1 cellular context compared by ENCODE assay signal in the genomic region with DNA sequence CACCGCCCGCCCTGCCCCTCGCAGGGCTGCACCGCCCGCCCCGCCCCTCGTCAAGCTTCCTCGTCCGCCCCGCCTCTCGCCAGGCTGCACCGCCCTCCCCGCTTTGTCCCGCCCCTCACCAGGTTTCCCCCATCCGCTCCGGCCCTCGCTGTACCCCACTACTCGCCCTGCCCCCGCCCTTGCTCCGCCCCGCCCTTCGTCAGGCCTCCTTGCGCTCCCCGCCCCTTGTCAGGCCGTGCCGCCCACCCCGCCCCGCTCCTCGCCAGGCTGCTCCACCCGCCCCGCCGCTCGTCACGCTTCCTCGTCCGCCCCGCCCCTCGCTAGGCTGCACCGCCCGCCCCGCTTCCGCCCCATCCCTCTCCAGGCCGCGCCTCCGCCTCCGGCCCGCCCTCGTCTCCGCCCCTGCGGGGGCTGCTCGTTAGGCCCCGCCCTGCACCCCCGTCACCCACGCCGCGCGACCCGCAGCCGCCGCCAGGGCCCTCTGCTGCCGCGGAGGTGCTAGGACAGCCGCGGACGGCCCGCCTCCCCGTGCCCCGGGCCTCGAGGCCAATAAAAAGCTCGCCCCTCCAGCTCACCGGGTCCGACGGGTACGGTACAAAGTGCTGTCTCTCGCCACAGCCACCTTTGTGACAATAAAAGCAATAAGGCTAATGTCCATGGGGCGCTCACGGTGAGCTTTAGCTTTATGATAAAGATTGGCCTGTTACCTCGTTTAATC.
TF ChIP-seq lines count a peak whose summit lies in the region.

No MANE protein-coding gene starts in this region.

TF ChIP-seq in K562, 482 proteins besides CTCF, POLR2A, EP300 and RAD21 (continued from another document and continues in another):
- TF ChIP-seq, protein P1, sequence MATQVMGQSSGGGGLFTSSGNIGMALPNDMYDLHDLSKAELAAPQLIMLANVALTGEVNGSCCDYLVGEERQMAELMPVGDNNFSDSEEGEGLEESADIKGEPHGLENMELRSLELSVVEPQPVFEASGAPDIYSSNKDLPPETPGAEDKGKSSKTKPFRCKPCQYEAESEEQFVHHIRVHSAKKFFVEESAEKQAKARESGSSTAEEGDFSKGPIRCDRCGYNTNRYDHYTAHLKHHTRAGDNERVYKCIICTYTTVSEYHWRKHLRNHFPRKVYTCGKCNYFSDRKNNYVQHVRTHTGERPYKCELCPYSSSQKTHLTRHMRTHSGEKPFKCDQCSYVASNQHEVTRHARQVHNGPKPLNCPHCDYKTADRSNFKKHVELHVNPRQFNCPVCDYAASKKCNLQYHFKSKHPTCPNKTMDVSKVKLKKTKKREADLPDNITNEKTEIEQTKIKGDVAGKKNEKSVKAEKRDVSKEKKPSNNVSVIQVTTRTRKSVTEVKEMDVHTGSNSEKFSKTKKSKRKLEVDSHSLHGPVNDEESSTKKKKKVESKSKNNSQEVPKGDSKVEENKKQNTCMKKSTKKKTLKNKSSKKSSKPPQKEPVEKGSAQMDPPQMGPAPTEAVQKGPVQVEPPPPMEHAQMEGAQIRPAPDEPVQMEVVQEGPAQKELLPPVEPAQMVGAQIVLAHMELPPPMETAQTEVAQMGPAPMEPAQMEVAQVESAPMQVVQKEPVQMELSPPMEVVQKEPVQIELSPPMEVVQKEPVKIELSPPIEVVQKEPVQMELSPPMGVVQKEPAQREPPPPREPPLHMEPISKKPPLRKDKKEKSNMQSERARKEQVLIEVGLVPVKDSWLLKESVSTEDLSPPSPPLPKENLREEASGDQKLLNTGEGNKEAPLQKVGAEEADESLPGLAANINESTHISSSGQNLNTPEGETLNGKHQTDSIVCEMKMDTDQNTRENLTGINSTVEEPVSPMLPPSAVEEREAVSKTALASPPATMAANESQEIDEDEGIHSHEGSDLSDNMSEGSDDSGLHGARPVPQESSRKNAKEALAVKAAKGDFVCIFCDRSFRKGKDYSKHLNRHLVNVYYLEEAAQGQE (CRISPR knock-in tag; IDR thresholded peaks at IDR 0.05; ENCODE audit: low read depth) = no peak
- no peak for TF ChIP-seq PHTF2 (CRISPR knock-in tag; IDR thresholded peaks at IDR 0.05)
- TF ChIP-seq ZNF232 (CRISPR knock-in tag; IDR thresholded peaks at IDR 0.05) = no peak
- no peak for TF ChIP-seq KLF6 (CRISPR knock-in tag; IDR thresholded peaks at IDR 0.05; ENCODE audit: borderline replicate concordance)
- TF ChIP-seq SLC30A9 (CRISPR knock-in tag; IDR thresholded peaks at IDR 0.05) = no peak
- TF ChIP-seq LCOR (CRISPR knock-in tag; IDR thresholded peaks at IDR 0.05) = no peak
- TF ChIP-seq MAZ (CRISPR knock-in tag; conservative IDR thresholded peaks at IDR 0.05 in 1 of 2, IDR thresholded peaks at IDR 0.05 in 1 of 2) = peak in 1 of 2 experiments; percentile 81; a peak in 2 of 4 replicates
- no peak for TF ChIP-seq ZNF134 (CRISPR knock-in tag; conservative IDR thresholded peaks at IDR 0.05)
- no peak for TF ChIP-seq ZNF586 (CRISPR knock-in tag; conservative IDR thresholded peaks at IDR 0.05)
- TF ChIP-seq SNIP1 (IDR thresholded peaks at IDR 0.05; ENCODE audit: low read depth) = no peak
- peak; percentile 48 for TF ChIP-seq KDM5B (IDR thresholded peaks at IDR 0.05; ENCODE audit: insufficient replicate concordance, low read depth, low read length)
- TF ChIP-seq, protein P2, sequence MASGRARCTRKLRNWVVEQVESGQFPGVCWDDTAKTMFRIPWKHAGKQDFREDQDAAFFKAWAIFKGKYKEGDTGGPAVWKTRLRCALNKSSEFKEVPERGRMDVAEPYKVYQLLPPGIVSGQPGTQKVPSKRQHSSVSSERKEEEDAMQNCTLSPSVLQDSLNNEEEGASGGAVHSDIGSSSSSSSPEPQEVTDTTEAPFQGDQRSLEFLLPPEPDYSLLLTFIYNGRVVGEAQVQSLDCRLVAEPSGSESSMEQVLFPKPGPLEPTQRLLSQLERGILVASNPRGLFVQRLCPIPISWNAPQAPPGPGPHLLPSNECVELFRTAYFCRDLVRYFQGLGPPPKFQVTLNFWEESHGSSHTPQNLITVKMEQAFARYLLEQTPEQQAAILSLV (tag; IDR thresholded peaks at IDR 0.05) = no peak
- no peak for TF ChIP-seq MYBL2 (IDR thresholded peaks at IDR 0.05; ENCODE audit: low read depth)
- TF ChIP-seq MYBL2 (CRISPR knock-in tag; IDR thresholded peaks at IDR 0.05; ENCODE audit: borderline replicate concordance) = no peak
- TF ChIP-seq, protein P3, sequence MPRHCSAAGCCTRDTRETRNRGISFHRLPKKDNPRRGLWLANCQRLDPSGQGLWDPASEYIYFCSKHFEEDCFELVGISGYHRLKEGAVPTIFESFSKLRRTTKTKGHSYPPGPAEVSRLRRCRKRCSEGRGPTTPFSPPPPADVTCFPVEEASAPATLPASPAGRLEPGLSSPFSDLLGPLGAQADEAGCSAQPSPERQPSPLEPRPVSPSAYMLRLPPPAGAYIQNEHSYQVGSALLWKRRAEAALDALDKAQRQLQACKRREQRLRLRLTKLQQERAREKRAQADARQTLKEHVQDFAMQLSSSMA (CRISPR knock-in tag; IDR thresholded peaks at IDR 0.05) = no peak
- TF ChIP-seq TOE1 (IDR thresholded peaks at IDR 0.05; ENCODE audit: borderline replicate concordance) = no peak
- TF ChIP-seq TOE1 (CRISPR knock-in tag; IDR thresholded peaks at IDR 0.05; ENCODE audit: borderline replicate concordance, low read depth) = no peak
- TF ChIP-seq, protein P4, sequence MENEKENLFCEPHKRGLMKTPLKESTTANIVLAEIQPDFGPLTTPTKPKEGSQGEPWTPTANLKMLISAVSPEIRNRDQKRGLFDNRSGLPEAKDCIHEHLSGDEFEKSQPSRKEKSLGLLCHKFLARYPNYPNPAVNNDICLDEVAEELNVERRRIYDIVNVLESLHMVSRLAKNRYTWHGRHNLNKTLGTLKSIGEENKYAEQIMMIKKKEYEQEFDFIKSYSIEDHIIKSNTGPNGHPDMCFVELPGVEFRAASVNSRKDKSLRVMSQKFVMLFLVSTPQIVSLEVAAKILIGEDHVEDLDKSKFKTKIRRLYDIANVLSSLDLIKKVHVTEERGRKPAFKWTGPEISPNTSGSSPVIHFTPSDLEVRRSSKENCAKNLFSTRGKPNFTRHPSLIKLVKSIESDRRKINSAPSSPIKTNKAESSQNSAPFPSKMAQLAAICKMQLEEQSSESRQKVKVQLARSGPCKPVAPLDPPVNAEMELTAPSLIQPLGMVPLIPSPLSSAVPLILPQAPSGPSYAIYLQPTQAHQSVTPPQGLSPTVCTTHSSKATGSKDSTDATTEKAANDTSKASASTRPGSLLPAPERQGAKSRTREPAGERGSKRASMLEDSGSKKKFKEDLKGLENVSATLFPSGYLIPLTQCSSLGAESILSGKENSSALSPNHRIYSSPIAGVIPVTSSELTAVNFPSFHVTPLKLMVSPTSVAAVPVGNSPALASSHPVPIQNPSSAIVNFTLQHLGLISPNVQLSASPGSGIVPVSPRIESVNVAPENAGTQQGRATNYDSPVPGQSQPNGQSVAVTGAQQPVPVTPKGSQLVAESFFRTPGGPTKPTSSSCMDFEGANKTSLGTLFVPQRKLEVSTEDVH (IDR thresholded peaks at IDR 0.05; ENCODE audit: low read depth, partially characterized antibody) = no peak
- TF ChIP-seq ZNF444 (CRISPR knock-in tag; IDR thresholded peaks at IDR 0.05) = no peak
- peak in 1 of 2 experiments; percentile 42; a peak in 1 of 4 replicates for TF ChIP-seq NONO (IDR thresholded peaks at IDR 0.05; ENCODE audit: low read depth in 2 of 2, low read length in 1 of 2)
- TF ChIP-seq ZNF212 (CRISPR knock-in tag; IDR thresholded peaks at IDR 0.05) = no peak
- no peak for TF ChIP-seq SMARCC2 (IDR thresholded peaks at IDR 0.05; ENCODE audit: low read depth)
- TF ChIP-seq, protein P5, sequence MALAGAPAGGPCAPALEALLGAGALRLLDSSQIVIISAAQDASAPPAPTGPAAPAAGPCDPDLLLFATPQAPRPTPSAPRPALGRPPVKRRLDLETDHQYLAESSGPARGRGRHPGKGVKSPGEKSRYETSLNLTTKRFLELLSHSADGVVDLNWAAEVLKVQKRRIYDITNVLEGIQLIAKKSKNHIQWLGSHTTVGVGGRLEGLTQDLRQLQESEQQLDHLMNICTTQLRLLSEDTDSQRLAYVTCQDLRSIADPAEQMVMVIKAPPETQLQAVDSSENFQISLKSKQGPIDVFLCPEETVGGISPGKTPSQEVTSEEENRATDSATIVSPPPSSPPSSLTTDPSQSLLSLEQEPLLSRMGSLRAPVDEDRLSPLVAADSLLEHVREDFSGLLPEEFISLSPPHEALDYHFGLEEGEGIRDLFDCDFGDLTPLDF (CRISPR knock-in tag; IDR thresholded peaks at IDR 0.05) = no peak
- TF ChIP-seq, protein P6, sequence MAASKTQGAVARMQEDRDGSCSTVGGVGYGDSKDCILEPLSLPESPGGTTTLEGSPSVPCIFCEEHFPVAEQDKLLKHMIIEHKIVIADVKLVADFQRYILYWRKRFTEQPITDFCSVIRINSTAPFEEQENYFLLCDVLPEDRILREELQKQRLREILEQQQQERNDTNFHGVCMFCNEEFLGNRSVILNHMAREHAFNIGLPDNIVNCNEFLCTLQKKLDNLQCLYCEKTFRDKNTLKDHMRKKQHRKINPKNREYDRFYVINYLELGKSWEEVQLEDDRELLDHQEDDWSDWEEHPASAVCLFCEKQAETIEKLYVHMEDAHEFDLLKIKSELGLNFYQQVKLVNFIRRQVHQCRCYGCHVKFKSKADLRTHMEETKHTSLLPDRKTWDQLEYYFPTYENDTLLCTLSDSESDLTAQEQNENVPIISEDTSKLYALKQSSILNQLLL (CRISPR knock-in tag; IDR thresholded peaks at IDR 0.05; ENCODE audit: borderline replicate concordance) = no peak
- TF ChIP-seq FOXJ2 (tag; IDR thresholded peaks at IDR 0.05) = no peak
- TF ChIP-seq ZNF780A (CRISPR knock-in tag; IDR thresholded peaks at IDR 0.05) = no peak
- TF ChIP-seq, protein P7, sequence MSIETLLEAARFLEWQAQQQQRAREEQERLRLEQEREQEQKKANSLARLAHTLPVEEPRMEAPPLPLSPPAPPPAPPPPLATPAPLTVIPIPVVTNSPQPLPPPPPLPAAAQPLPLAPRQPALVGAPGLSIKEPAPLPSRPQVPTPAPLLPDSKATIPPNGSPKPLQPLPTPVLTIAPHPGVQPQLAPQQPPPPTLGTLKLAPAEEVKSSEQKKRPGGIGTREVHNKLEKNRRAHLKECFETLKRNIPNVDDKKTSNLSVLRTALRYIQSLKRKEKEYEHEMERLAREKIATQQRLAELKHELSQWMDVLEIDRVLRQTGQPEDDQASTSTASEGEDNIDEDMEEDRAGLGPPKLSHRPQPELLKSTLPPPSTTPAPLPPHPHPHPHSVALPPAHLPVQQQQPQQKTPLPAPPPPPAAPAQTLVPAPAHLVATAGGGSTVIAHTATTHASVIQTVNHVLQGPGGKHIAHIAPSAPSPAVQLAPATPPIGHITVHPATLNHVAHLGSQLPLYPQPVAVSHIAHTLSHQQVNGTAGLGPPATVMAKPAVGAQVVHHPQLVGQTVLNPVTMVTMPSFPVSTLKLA (conservative IDR thresholded peaks at IDR 0.05) = peak in 1 of 2 experiments; percentile 47; a peak in 2 of 4 replicates
- no peak for TF ChIP-seq KLF13 (tag; IDR thresholded peaks at IDR 0.05; ENCODE audit: borderline replicate concordance, low read depth)
- TF ChIP-seq MIER1 (IDR thresholded peaks at IDR 0.05; ENCODE audit: low read depth) = no peak
- TF ChIP-seq, protein P8, sequence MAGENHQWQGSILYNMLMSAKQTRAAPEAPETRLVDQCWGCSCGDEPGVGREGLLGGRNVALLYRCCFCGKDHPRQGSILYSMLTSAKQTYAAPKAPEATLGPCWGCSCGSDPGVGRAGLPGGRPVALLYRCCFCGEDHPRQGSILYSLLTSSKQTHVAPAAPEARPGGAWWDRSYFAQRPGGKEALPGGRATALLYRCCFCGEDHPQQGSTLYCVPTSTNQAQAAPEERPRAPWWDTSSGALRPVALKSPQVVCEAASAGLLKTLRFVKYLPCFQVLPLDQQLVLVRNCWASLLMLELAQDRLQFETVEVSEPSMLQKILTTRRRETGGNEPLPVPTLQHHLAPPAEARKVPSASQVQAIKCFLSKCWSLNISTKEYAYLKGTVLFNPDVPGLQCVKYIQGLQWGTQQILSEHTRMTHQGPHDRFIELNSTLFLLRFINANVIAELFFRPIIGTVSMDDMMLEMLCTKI (IDR thresholded peaks at IDR 0.05; ENCODE audit: partially characterized antibody) = no peak
- no peak; the same call in 1 of the 2 replicates for TF ChIP-seq HCFC1 (IDR thresholded peaks at IDR 0.05; ENCODE audit: low read depth, low read length)
- TF ChIP-seq DDX20 (tag; IDR thresholded peaks at IDR 0.05; ENCODE audit: low read depth) = no peak
- TF ChIP-seq TGIF2 (CRISPR knock-in tag; IDR thresholded peaks at IDR 0.05) = no peak
- TF ChIP-seq PURB (CRISPR knock-in tag; IDR thresholded peaks at IDR 0.05; ENCODE audit: low read depth) = no peak
- TF ChIP-seq ZNF717 (CRISPR knock-in tag; IDR thresholded peaks at IDR 0.05) = no peak
- TF ChIP-seq ZFP1 (CRISPR knock-in tag; IDR thresholded peaks at IDR 0.05) = no peak
- no peak for TF ChIP-seq TCF7L2 (IDR thresholded peaks at IDR 0.05; ENCODE audit: low read depth, low read length)
- TF ChIP-seq ZNF699 (CRISPR knock-in tag; IDR thresholded peaks at IDR 0.05; ENCODE audit: insufficient replicate concordance) = no peak
- TF ChIP-seq JUN (IDR thresholded peaks at IDR 0.05; ENCODE audit: borderline replicate concordance, low read depth, low read length) = no peak
- no peak for TF ChIP-seq JUN (CRISPR knock-in tag; IDR thresholded peaks at IDR 0.05; ENCODE audit: borderline replicate concordance)
- TF ChIP-seq ZNF316 (IDR thresholded peaks at IDR 0.05) = no peak
- TF ChIP-seq, protein P9, sequence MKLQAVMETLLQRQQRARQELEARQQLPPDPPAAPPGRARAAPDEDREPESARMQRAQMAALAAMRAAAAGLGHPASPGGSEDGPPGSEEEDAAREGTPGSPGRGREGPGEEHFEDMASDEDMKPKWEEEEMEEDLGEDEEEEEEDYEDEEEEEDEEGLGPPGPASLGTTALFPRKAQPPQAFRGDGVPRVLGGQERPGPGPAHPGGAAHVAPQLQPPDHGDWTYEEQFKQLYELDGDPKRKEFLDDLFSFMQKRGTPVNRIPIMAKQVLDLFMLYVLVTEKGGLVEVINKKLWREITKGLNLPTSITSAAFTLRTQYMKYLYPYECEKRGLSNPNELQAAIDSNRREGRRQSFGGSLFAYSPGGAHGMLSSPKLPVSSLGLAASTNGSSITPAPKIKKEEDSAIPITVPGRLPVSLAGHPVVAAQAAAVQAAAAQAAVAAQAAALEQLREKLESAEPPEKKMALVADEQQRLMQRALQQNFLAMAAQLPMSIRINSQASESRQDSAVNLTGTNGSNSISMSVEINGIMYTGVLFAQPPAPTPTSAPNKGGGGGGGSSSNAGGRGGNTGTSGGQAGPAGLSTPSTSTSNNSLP (IDR thresholded peaks at IDR 0.05; ENCODE audit: borderline replicate concordance, low read depth, low read length) = no peak
- TF ChIP-seq ETV6 (IDR thresholded peaks at IDR 0.05; ENCODE audit: borderline replicate concordance in 1 of 2, low read depth in 2 of 2, low read length in 1 of 2) = no peak
- TF ChIP-seq ETV6 (CRISPR knock-in tag; IDR thresholded peaks at IDR 0.05; ENCODE audit: borderline replicate concordance) = no peak
- TF ChIP-seq POLR2AphosphoS2 (IDR thresholded peaks at IDR 0.05; ENCODE audit: low read length) = no peak
